In genomic region chr1:148371551-148371994, GRCh38 we compare ENCODE assay signal across 8 cellular contexts.
DNase-seq lines count a peak whose midpoint lies in the region; ATAC-seq and TF ChIP-seq lines count a peak whose summit lies in the region.
"Not testable (repeated sequence)": the region's sequence is repeated elsewhere in the genome, so short reads cannot be mapped to it uniquely, and the experiment has no call there.

No MANE protein-coding gene starts in this region.

- DNase-seq in AG08396 (ENCODE audit: low spot score) (peak; percentile 75), NCI-H1092 treated with DMSO at 0.1 percent for 48 hours (lab: John Stamatoyannopoulos, UW) (peak; percentile 39), SK-N-MC (ENCODE audit: low read depth, low spot score) (peak; percentile 34), endothelial cell (ENCODE audit: low spot score) (peak; percentile 65), right lobe of liver (peak in 2 of 3 donors; percentile 35 to 70)
- peak; percentile 57 for DNase-seq in activated T-helper 1 cell treated with anti-CD3 and anti-CD28 coated beads, Interleukin-12 subunit alpha, Interleukin-12 subunit beta, Interleukin-2, Interleukin-4 antibody, amounts not matched to agents 30 ng/mL and 10 ng/mL and 1 ng/mL, durations not matched to agents 14 hours and 24 hours and 36 hours (ENCODE audit: low spot score)
- DNase-seq in stimulated activated CD4-positive, alpha-beta T cell treated with anti-CD3 and anti-CD28 coated beads, Interleukin-15, amount 100 ng/mL, for 24 hours = peak; percentile 75

- H3K9ac ChIP-seq in SK-N-MC (ENCODE audit: insufficient read length) = not testable (repeated sequence)

- TF ChIP-seq CTCF in endothelial cell (IDR thresholded peaks at IDR 0.05; ENCODE audit: unreplicated experiment) (peak; percentile 80), right lobe of liver (IDR thresholded peaks at IDR 0.05) (peak; percentile 70 to 87 (median 74))

- not testable (repeated sequence) for H3K27me3 Mint-ChIP-seq in activated T-helper 1 cell treated with anti-CD3 and anti-CD28 coated beads, Interleukin-12 subunit alpha, Interleukin-12 subunit beta, Interleukin-2, Interleukin-4 antibody, amounts not matched to agents 30 ng/mL and 10 ng/mL and 1 ng/mL, durations not matched to agents 14 hours and 24 hours and 36 hours (ENCODE audit: insufficient read depth); endothelial cell (ENCODE audit: unreplicated experiment)

- not testable (repeated sequence) for H3K4me3 ChIP-seq in SK-N-MC, right lobe of liver

- not testable (repeated sequence) for TF ChIP-seq POLR2A in right lobe of liver (IDR thresholded peaks at IDR 0.05)

- H3K27ac Mint-ChIP-seq in activated T-helper 1 cell treated with anti-CD3 and anti-CD28 coated beads, Interleukin-12 subunit alpha, Interleukin-12 subunit beta, Interleukin-2, Interleukin-4 antibody, amounts not matched to agents 30 ng/mL and 10 ng/mL and 1 ng/mL, durations not matched to agents 14 hours and 24 hours and 36 hours = peak overlapping the region; percentile 98
- H3K27ac Mint-ChIP-seq in endothelial cell (ENCODE audit: unreplicated experiment) = peak overlapping the region; percentile 95

- 6% methylated on average over 4 of the region's 4 CpGs for WGBS in right lobe of liver (ENCODE audit: insufficient coverage, low coverage, low lambda C conversion rate, missing lambda C conversion rate)

- ATAC-seq in GM18909 (IDR thresholded peaks at IDR 0.05; ENCODE audit: poor library complexity, unreplicated experiment) = peak; percentile 51
- peak; percentile 97 to 99 (median 97) for ATAC-seq in right lobe of liver

- not testable (repeated sequence) for H3K27ac ChIP-seq in SK-N-MC, right lobe of liver

- H3K4me3 Mint-ChIP-seq in activated T-helper 1 cell treated with anti-CD3 and anti-CD28 coated beads, Interleukin-12 subunit alpha, Interleukin-12 subunit beta, Interleukin-2, Interleukin-4 antibody, amounts not matched to agents 30 ng/mL and 10 ng/mL and 1 ng/mL, durations not matched to agents 14 hours and 24 hours and 36 hours = peak overlapping the region; percentile 40
- not testable (repeated sequence) for H3K4me3 Mint-ChIP-seq in endothelial cell (ENCODE audit: unreplicated experiment)

- H3K9me3 Mint-ChIP-seq in activated T-helper 1 cell treated with anti-CD3 and anti-CD28 coated beads, Interleukin-12 subunit alpha, Interleukin-12 subunit beta, Interleukin-2, Interleukin-4 antibody, amounts not matched to agents 30 ng/mL and 10 ng/mL and 1 ng/mL, durations not matched to agents 14 hours and 24 hours and 36 hours; endothelial cell (ENCODE audit: unreplicated experiment): not testable (repeated sequence)

- H3K27me3 ChIP-seq in right lobe of liver = not testable (repeated sequence)

- H3K36me3 Mint-ChIP-seq in activated T-helper 1 cell treated with anti-CD3 and anti-CD28 coated beads, Interleukin-12 subunit alpha, Interleukin-12 subunit beta, Interleukin-2, Interleukin-4 antibody, amounts not matched to agents 30 ng/mL and 10 ng/mL and 1 ng/mL, durations not matched to agents 14 hours and 24 hours and 36 hours (ENCODE audit: low read depth); endothelial cell (ENCODE audit: low read depth, unreplicated experiment): not testable (repeated sequence)

- not testable (repeated sequence) for H3K36me3 ChIP-seq in SK-N-MC (ENCODE audit: insufficient read depth, low read length); right lobe of liver

- peaks cover 28% of the 10 kb centered on the region for H3K4me1 Mint-ChIP-seq in activated T-helper 1 cell treated with anti-CD3 and anti-CD28 coated beads, Interleukin-12 subunit alpha, Interleukin-12 subunit beta, Interleukin-2, Interleukin-4 antibody, amounts not matched to agents 30 ng/mL and 10 ng/mL and 1 ng/mL, durations not matched to agents 14 hours and 24 hours and 36 hours (ENCODE audit: low read depth)
- peaks cover 32% of the 10 kb centered on the region for H3K4me1 Mint-ChIP-seq in endothelial cell (ENCODE audit: unreplicated experiment)

- H3K9me3 ChIP-seq in SK-N-MC (ENCODE audit: low read depth, low read length); right lobe of liver: not testable (repeated sequence)

- H3K4me1 ChIP-seq in right lobe of liver = not testable (repeated sequence)

- intact Hi-C loops in activated T-helper 1 cell treated with anti-CD3 and anti-CD28 coated beads, Interleukin-12 subunit alpha, Interleukin-12 subunit beta, Interleukin-2, Interleukin-4 antibody, amounts not matched to agents 30 ng/mL and 10 ng/mL and 1 ng/mL, durations not matched to agents 14 hours and 24 hours and 36 hours (cut with micrococcal nuclease) = loop anchor here (10.0 kb wide), 1 partner anchor 153 kb away; no protein-coding TSS in a partner anchor
- intact Hi-C loops in right lobe of liver (cut with DNase I) = not testable (repeated sequence)
